In genomic region chr13:20775961-20776360, GRCh38 we compare ENCODE assay signal across 32 cellular contexts.
"Had no signal": no experiment of that assay in that cellular context is flagged by ENCODE, and none has a peak within 500 bp of the region (broad histone marks: within the 10 kb centered on the region; RNA-seq: fewer than 3 reads in every experiment).

No MANE protein-coding gene starts in this region.

- DNase-seq: activated B cell treated with CpG ODN at 0.5 μM for 24 hours; activated CD4-positive, alpha-beta memory T cell treated with anti-CD3 and anti-CD28 coated beads for 36 hours; activated CD4-positive, alpha-beta T cell treated with anti-CD3 and anti-CD28 coated beads for 4 hours; activated CD4-positive, alpha-beta T cell treated with anti-CD3 and anti-CD28 coated beads, Interleukin-2, amount 10 ng/mL, durations not matched to agents 24 days and 14 days; activated CD4-positive, alpha-beta T cell treated with anti-CD3 and anti-CD28 coated beads, Interleukin-2, amount 50 U/mL, for 1 hour; activated CD4-positive, alpha-beta T cell treated with anti-CD3 and anti-CD28 coated beads, Interleukin-2, amount 50 U/mL, for 4 hours; activated CD4-positive, CD25-positive, alpha-beta regulatory T cell treated with anti-CD3 and anti-CD28 coated beads, Interleukin-2, amount 50 U/mL, for 72 hours; activated CD8-positive, alpha-beta memory T cell treated with anti-CD3 and anti-CD28 coated beads, Interleukin-2, amount 50 U/mL, for 4 hours; activated CD8-positive, alpha-beta T cell treated with anti-CD3 and anti-CD28 coated beads for 36 hours; activated effector memory CD4-positive, alpha-beta T cell treated with anti-CD3 and anti-CD28 coated beads, Interleukin-2, amount 50 U/mL, for 16 hours; activated gamma-delta T cell treated with Interleukin-2 at 50 U/mL for 16 hours; activated naive CD4-positive, alpha-beta T cell; activated naive CD4-positive, alpha-beta T cell treated with anti-CD3 and anti-CD28 coated beads for 36 hours; activated naive CD4-positive, alpha-beta T cell treated with anti-CD3 and anti-CD28 coated beads, Interleukin-2, amount 50 U/mL, for 16 hours; activated naive CD8-positive, alpha-beta T cell treated with anti-CD3 and anti-CD28 coated beads for 36 hours; activated T-cell treated with anti-CD3 and anti-CD28 coated beads for 4 hours; activated T-cell treated with anti-CD3 and anti-CD28 coated beads, Interleukin-2, amount 50 U/mL, for 1 hour; activated T-cell treated with anti-CD3 and anti-CD28 coated beads, Interleukin-2, amount 50 U/mL, for 4 hours; activated T-cell treated with anti-CD3 and anti-CD28 coated beads, Interleukin-2, amount 50 U/mL, for 72 hours; adrenal gland; amniotic stem cell; aorta; body of pancreas; brain microvascular endothelial cell; caudate nucleus; cerebellar nuclear complex; T-helper 2 cell; T-helper 9 cell had no signal

- H3K27ac ChIP-seq: adrenal gland, body of pancreas, brain microvascular endothelial cell, breast epithelium, VCaP had no signal

- H3K9me3 ChIP-seq: adrenal gland, body of pancreas, breast epithelium had no signal

- H3K36me3 ChIP-seq: brain microvascular endothelial cell, breast epithelium had no signal

- H3K27me3 ChIP-seq: adrenal gland, body of pancreas, brain microvascular endothelial cell, breast epithelium had no signal

- H3K4me3 ChIP-seq: adrenal gland, body of pancreas, breast epithelium had no signal

- FAIRE-seq: astrocyte, TTC549 had no signal
